25 cellular contexts compared by ENCODE assay signal in the genomic region with DNA sequence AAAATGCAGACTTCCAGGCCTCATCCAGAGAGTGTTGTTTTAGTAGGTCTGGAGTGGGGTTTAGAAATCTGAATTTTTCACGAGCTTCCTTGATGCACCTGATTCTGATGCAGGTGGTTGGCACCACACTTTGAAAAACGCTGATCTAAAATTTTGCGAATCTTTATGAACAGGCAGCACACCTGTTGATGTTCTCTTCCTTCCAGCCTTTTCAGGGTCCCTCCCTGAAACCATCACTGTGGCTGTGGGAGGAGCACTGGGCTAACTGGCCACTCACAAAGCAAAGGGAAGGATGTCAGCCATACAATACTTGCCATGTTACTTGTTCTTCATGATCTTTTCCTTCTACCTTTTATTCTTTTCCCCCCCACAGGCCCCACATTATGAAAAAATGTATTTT. TPM values are rescaled to one million over a fixed set of nuclear protein-coding genes. Genes with fewer than 3 reads are reported as not detected.
DNase-seq lines count a peak whose midpoint lies in the region; ATAC-seq and TF ChIP-seq lines count a peak whose summit lies in the region.
"Had no signal": no experiment of that assay in that cellular context is flagged by ENCODE, and none has a peak within 500 bp of the region (broad histone marks: within the 10 kb centered on the region; RNA-seq: fewer than 3 reads in every experiment).

No MANE protein-coding gene starts in this region.

- H3K9me2 ChIP-seq in MM.1S (replicated peaks; ENCODE audit: insufficient read depth, low read length), result no peaks in the 10 kb centered on the region

- no peaks in the 10 kb centered on the region for H3F3A ChIP-seq in MM.1S (ENCODE audit: insufficient read depth, low read length)

- H3K27me3 ChIP-seq in CD8-positive, alpha-beta T cell (ENCODE audit: insufficient read depth, low read length), result no peaks in the 10 kb centered on the region
- H3K27me3 ChIP-seq in MM.1S (replicated peaks; ENCODE audit: insufficient read depth, low read length), result no peaks in the 10 kb centered on the region
- H3K27me3 ChIP-seq: BE2C; BLaER1 treated with 17β-estradiol and CSF1 and Interleukin-3, amounts not matched to agents 10 nM and 100 nM had no signal

- H3K36me3 ChIP-seq in CD8-positive, alpha-beta T cell (ENCODE audit: insufficient read depth, low read length), result no peaks in the 10 kb centered on the region
- no peaks in the 10 kb centered on the region for H3K36me3 ChIP-seq in MM.1S (replicated peaks; ENCODE audit: insufficient read depth, low read length)
- H3K36me3 ChIP-seq: BE2C had no signal

- no peaks in the 10 kb centered on the region for H3K9me3 ChIP-seq in CD8-positive, alpha-beta T cell (ENCODE audit: low read length)
- no peaks in the 10 kb centered on the region for H3K9me3 ChIP-seq in MM.1S (replicated peaks; ENCODE audit: insufficient read depth, low read length)
- H3K9me3 ChIP-seq: A549, BE2C had no signal

- no peak overlapping the region for H3K27ac ChIP-seq in CD8-positive, alpha-beta T cell (ENCODE audit: low read depth, low read length)
- H3K27ac ChIP-seq in MM.1S (ENCODE audit: low read length), result no peak overlapping the region
- H3K27ac ChIP-seq: A549; BLaER1 treated with 17β-estradiol and CSF1 and Interleukin-3, amounts not matched to agents 10 nM and 100 nM had no signal

- CTCF ChIA-PET in CD8-positive, alpha-beta T cell (lab: Charles Lee), result no interaction called here

- TF ChIP-seq CTCF in CD8-positive, alpha-beta T cell (IDR thresholded peaks at IDR 0.05), result no peak
- TF ChIP-seq CTCF in MM.1S (IDR thresholded peaks at IDR 0.05; ENCODE audit: low read length), result no peak

- H3K4me3 Mint-ChIP-seq in CD8-positive, alpha-beta T cell, result no peak overlapping the region
- H3K4me3 Mint-ChIP-seq in central memory CD8-positive, alpha-beta T cell, result no peak overlapping the region
- no peak overlapping the region for H3K4me3 Mint-ChIP-seq in stimulated activated effector memory CD8-positive, alpha-beta T cell treated with anti-CD3 and anti-CD28 coated beads, Interleukin-12 subunit alpha, Interleukin-12 subunit beta, amount 100 ng/mL, for 72 hours
- H3K4me3 Mint-ChIP-seq: CD14-positive monocyte; CD4-positive, alpha-beta T cell; GM23338; H9; HFFc6 had no signal

- no peaks in the 10 kb centered on the region for H3K79me2 ChIP-seq in MM.1S (ENCODE audit: low read length)

- H3K4me2 ChIP-seq in MM.1S (ENCODE audit: low read depth, low read length), result no peak overlapping the region
- H3K4me2 ChIP-seq: A549; BLaER1 treated with 17β-estradiol and CSF1 and Interleukin-3, amounts not matched to agents 10 nM and 100 nM; GM23338 had no signal

- no peak for DNase-seq in CD8-positive, alpha-beta T cell
- DNase-seq in MM.1S (peak; percentile 61), DMS114 treated with DMSO at 0.1 percent for 48 hours (lab: John Stamatoyannopoulos, UW; ENCODE audit: unreplicated experiment) (no peak)
- DNase-seq in central memory CD8-positive, alpha-beta T cell (ENCODE audit: low spot score in 2 of 2), result no peak
- no peak for DNase-seq in stimulated activated effector memory CD8-positive, alpha-beta T cell treated with anti-CD3 and anti-CD28 coated beads, Interleukin-12 subunit alpha, Interleukin-12 subunit beta, amount 100 ng/mL, for 72 hours (ENCODE audit: low spot score in 2 of 2)
- no peak for DNase-seq in activated CD4-positive, alpha-beta T cell treated with anti-CD3 and anti-CD28 coated beads for 1 hour
- DNase-seq: 8988T; ACHN; AML-193; BE2C; Calu3; CD4-positive, alpha-beta T cell; COR-L47; DMS79; EL; GDM1; H9; HFFc6 had no signal

- no peak overlapping the region for H3K9ac ChIP-seq in MM.1S (ENCODE audit: low read length)
- H3K9ac ChIP-seq: BLaER1 treated with 17β-estradiol and CSF1 and Interleukin-3, amounts not matched to agents 10 nM and 100 nM had no signal

- no peak for ATAC-seq in CD8-positive, alpha-beta T cell
- ATAC-seq in central memory CD8-positive, alpha-beta T cell (replicated peaks; ENCODE audit: extremely low read depth, poor library complexity, severe bottlenecking), result no peak
- ATAC-seq in stimulated activated effector memory CD8-positive, alpha-beta T cell treated with anti-CD3 and anti-CD28 coated beads, Interleukin-12 subunit alpha, Interleukin-12 subunit beta, amount 100 ng/mL, for 72 hours, result no peak
- ATAC-seq in esophagus mucosa, result no peak
- ATAC-seq: A549, GM23338, HCT116 had no signal

- no peaks in the 10 kb centered on the region for H3K9me3 Mint-ChIP-seq in CD8-positive, alpha-beta T cell
- no peaks in the 10 kb centered on the region for H3K9me3 Mint-ChIP-seq in central memory CD8-positive, alpha-beta T cell
- no peaks in the 10 kb centered on the region for H3K9me3 Mint-ChIP-seq in stimulated activated effector memory CD8-positive, alpha-beta T cell treated with anti-CD3 and anti-CD28 coated beads, Interleukin-12 subunit alpha, Interleukin-12 subunit beta, amount 100 ng/mL, for 72 hours
- H3K9me3 Mint-ChIP-seq: CD14-positive monocyte; CD4-positive, alpha-beta T cell; GM23338; H9; HFFc6 had no signal

- H3K4me1 ChIP-seq in CD8-positive, alpha-beta T cell (ENCODE audit: insufficient read depth, low read length), result no peaks in the 10 kb centered on the region
- H3K4me1 ChIP-seq in MM.1S (ENCODE audit: low read length), result no peaks in the 10 kb centered on the region
- H3K4me1 ChIP-seq: BE2C had no signal

- no peaks in the 10 kb centered on the region for H3K27me3 Mint-ChIP-seq in CD8-positive, alpha-beta T cell (ENCODE audit: low read depth)
- no peaks in the 10 kb centered on the region for H3K27me3 Mint-ChIP-seq in central memory CD8-positive, alpha-beta T cell
- H3K27me3 Mint-ChIP-seq: CD4-positive, alpha-beta T cell had no signal

- no peaks in the 10 kb centered on the region for H4K20me1 ChIP-seq in MM.1S (ENCODE audit: insufficient read depth, low read length)
- H4K20me1 ChIP-seq: BLaER1 treated with 17β-estradiol and CSF1 and Interleukin-3, amounts not matched to agents 10 nM and 100 nM had no signal

- no peak overlapping the region for H2AFZ ChIP-seq in MM.1S (ENCODE audit: low read length)
- H2AFZ ChIP-seq: GM23338 had no signal

- intact Hi-C loops in CD8-positive, alpha-beta T cell (cut with DNase I, micrococcal nuclease), result no loop called here

- peak overlapping the region; percentile 41 for H3K27ac Mint-ChIP-seq in CD8-positive, alpha-beta T cell
- H3K27ac Mint-ChIP-seq in central memory CD8-positive, alpha-beta T cell (ENCODE audit: low read depth), result peak overlapping the region; percentile 78
- peak overlapping the region; percentile 17 for H3K27ac Mint-ChIP-seq in stimulated activated effector memory CD8-positive, alpha-beta T cell treated with anti-CD3 and anti-CD28 coated beads, Interleukin-12 subunit alpha, Interleukin-12 subunit beta, amount 100 ng/mL, for 72 hours
- H3K27ac Mint-ChIP-seq: CD4-positive, alpha-beta T cell; GM23338; HFFc6 had no signal

- POLR2A ChIA-PET in CD8-positive, alpha-beta T cell (lab: Charles Lee), result interaction anchor here (0.6 kb wide), 1 partner anchor 15 kb away, joined by 3 read pairs; no protein-coding TSS in a partner anchor

- no peak overlapping the region for H3K4me3 ChIP-seq in CD8-positive, alpha-beta T cell (ENCODE audit: low read depth, low read length)
- H3K4me3 ChIP-seq in MM.1S (ENCODE audit: low read length), result no peak overlapping the region
- H3K4me3 ChIP-seq: A549; BLaER1 treated with 17β-estradiol and CSF1 and Interleukin-3, amounts not matched to agents 10 nM and 100 nM; GM23338 had no signal

- no peaks in the 10 kb centered on the region for H3K4me1 Mint-ChIP-seq in CD8-positive, alpha-beta T cell (ENCODE audit: low read depth)
- H3K4me1 Mint-ChIP-seq in central memory CD8-positive, alpha-beta T cell, result no peaks in the 10 kb centered on the region
- no peaks in the 10 kb centered on the region for H3K4me1 Mint-ChIP-seq in stimulated activated effector memory CD8-positive, alpha-beta T cell treated with anti-CD3 and anti-CD28 coated beads, Interleukin-12 subunit alpha, Interleukin-12 subunit beta, amount 100 ng/mL, for 72 hours
- H3K4me1 Mint-ChIP-seq: CD14-positive monocyte, GM23338, H9 had no signal

- peaks cover 57% of the 10 kb centered on the region for H3K36me3 Mint-ChIP-seq in CD8-positive, alpha-beta T cell
- H3K36me3 Mint-ChIP-seq in central memory CD8-positive, alpha-beta T cell (ENCODE audit: insufficient read depth), result peaks cover 18% of the 10 kb centered on the region
- peaks cover 42% of the 10 kb centered on the region for H3K36me3 Mint-ChIP-seq in stimulated activated effector memory CD8-positive, alpha-beta T cell treated with anti-CD3 and anti-CD28 coated beads, Interleukin-12 subunit alpha, Interleukin-12 subunit beta, amount 100 ng/mL, for 72 hours

RNA-seq across cellular contexts. Expression of gene LDAF1, which starts 14.2 kb away (rescaled TPM):
- 1 to 10 TPM; 7.7 to 7.9 TPM for total RNA-seq in CD8-positive, alpha-beta T cell
- total RNA-seq in esophagus mucosa, result 62.3 TPM

RNA-seq across cellular contexts. Expression of gene DNAH3, which starts 22.0 kb away (rescaled TPM):
- not detected for total RNA-seq in CD8-positive, alpha-beta T cell
- total RNA-seq in esophagus mucosa, result 0.60 TPM
- total RNA-seq: CD4-positive, alpha-beta T cell; HFFc6 had no signal

RNA-seq across cellular contexts. Expression of gene ZP2, which starts 38.7 kb away (rescaled TPM):
- not detected for total RNA-seq in CD8-positive, alpha-beta T cell
- total RNA-seq in esophagus mucosa, result not detected
- total RNA-seq: Calu3; CD4-positive, alpha-beta T cell; GM23338; H4; H9; HFFc6 had no signal

Comparison
In these comparisons a context has a peak if more than half of its experiments do, and no peak if none do; other contexts are left out.
1. H3K27ac Mint-ChIP-seq: peak in every context shown above with its lines; median percentile 78 in central memory CD8-positive, alpha-beta T cell; 41 in CD8-positive, alpha-beta T cell; 17 in stimulated activated effector memory CD8-positive, alpha-beta T cell treated with anti-CD3 and anti-CD28 coated beads, Interleukin-12 subunit alpha, Interleukin-12 subunit beta, amount 100 ng/mL, for 72 hours.